Comparison of ENCODE assay signal across 1 cellular context in the genomic region with DNA sequence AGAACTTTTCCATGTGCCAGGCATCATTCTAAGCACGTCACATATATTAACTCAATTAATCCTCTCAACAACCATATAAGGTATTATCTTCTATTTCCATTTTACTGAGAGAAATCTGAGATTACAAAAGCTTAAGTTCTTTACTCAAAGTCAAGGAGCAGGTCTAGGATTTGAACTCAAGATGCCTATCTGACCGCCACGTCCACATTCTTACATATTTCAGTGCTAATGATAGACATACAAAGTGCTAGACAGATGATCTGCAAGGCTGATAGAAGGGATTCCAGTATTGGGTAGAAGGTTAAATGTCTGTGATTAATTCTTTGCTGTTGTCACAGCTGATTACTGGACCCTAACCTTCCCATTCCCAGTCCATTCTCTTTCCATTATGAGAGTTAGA.
TF ChIP-seq lines count a peak whose summit lies in the region.

No MANE protein-coding gene starts in this region.

TF ChIP-seq in GM12878, 131 proteins besides CTCF, POLR2A, EP300 and RAD21:
- no peak for TF ChIP-seq NFIC (IDR thresholded peaks at IDR 0.05; ENCODE audit: low read depth, low read length)
- TF ChIP-seq, protein P1, sequence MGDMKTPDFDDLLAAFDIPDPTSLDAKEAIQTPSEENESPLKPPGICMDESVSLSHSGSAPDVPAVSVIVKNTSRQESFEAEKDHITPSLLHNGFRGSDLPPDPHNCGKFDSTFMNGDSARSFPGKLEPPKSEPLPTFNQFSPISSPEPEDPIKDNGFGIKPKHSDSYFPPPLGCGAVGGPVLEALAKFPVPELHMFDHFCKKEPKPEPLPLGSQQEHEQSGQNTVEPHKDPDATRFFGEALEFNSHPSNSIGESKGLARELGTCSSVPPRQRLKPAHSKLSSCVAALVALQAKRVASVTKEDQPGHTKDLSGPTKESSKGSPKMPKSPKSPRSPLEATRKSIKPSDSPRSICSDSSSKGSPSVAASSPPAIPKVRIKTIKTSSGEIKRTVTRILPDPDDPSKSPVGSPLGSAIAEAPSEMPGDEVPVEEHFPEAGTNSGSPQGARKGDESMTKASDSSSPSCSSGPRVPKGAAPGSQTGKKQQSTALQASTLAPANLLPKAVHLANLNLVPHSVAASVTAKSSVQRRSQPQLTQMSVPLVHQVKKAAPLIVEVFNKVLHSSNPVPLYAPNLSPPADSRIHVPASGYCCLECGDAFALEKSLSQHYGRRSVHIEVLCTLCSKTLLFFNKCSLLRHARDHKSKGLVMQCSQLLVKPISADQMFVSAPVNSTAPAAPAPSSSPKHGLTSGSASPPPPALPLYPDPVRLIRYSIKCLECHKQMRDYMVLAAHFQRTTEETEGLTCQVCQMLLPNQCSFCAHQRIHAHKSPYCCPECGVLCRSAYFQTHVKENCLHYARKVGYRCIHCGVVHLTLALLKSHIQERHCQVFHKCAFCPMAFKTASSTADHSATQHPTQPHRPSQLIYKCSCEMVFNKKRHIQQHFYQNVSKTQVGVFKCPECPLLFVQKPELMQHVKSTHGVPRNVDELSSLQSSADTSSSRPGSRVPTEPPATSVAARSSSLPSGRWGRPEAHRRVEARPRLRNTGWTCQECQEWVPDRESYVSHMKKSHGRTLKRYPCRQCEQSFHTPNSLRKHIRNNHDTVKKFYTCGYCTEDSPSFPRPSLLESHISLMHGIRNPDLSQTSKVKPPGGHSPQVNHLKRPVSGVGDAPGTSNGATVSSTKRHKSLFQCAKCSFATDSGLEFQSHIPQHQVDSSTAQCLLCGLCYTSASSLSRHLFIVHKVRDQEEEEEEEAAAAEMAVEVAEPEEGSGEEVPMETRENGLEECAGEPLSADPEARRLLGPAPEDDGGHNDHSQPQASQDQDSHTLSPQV (IDR thresholded peaks at IDR 0.05), result no peak
- TF ChIP-seq, protein P2, sequence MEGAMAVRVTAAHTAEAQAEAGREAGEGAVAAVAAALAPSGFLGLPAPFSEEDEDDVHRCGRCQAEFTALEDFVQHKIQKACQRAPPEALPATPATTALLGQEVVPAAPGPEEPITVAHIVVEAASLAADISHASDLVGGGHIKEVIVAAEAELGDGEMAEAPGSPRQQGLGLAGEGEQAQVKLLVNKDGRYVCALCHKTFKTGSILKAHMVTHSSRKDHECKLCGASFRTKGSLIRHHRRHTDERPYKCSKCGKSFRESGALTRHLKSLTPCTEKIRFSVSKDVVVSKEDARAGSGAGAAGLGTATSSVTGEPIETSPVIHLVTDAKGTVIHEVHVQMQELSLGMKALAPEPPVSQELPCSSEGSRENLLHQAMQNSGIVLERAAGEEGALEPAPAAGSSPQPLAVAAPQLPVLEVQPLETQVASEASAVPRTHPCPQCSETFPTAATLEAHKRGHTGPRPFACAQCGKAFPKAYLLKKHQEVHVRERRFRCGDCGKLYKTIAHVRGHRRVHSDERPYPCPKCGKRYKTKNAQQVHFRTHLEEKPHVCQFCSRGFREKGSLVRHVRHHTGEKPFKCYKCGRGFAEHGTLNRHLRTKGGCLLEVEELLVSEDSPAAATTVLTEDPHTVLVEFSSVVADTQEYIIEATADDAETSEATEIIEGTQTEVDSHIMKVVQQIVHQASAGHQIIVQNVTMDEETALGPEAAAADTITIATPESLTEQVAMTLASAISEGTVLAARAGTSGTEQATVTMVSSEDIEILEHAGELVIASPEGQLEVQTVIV (IDR thresholded peaks at IDR 0.05; ENCODE audit: borderline replicate concordance, partially characterized antibody), result no peak
- TF ChIP-seq GATAD2B (conservative IDR thresholded peaks at IDR 0.05; ENCODE audit: low read depth), result no peak
- no peak for TF ChIP-seq CREB1 (IDR thresholded peaks at IDR 0.05; ENCODE audit: low read depth)
- TF ChIP-seq, protein P3, sequence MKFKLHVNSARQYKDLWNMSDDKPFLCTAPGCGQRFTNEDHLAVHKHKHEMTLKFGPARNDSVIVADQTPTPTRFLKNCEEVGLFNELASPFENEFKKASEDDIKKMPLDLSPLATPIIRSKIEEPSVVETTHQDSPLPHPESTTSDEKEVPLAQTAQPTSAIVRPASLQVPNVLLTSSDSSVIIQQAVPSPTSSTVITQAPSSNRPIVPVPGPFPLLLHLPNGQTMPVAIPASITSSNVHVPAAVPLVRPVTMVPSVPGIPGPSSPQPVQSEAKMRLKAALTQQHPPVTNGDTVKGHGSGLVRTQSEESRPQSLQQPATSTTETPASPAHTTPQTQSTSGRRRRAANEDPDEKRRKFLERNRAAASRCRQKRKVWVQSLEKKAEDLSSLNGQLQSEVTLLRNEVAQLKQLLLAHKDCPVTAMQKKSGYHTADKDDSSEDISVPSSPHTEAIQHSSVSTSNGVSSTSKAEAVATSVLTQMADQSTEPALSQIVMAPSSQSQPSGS (IDR thresholded peaks at IDR 0.05; ENCODE audit: low read length), result no peak
- TF ChIP-seq SMC3 (IDR thresholded peaks at IDR 0.05; ENCODE audit: borderline replicate concordance, low read length), result no peak
- TF ChIP-seq SMARCA5 (IDR thresholded peaks at IDR 0.05), result no peak
- TF ChIP-seq ASH2L (IDR thresholded peaks at IDR 0.05; ENCODE audit: borderline replicate concordance, low read depth), result no peak
- TF ChIP-seq MXI1 (IDR thresholded peaks at IDR 0.05; ENCODE audit: low read depth, low read length), result no peak
- TF ChIP-seq ATF7 (IDR thresholded peaks at IDR 0.05; ENCODE audit: low read depth), result no peak
- no peak for TF ChIP-seq POLR2AphosphoS5 (IDR thresholded peaks at IDR 0.05; ENCODE audit: low read length)
- no peak for TF ChIP-seq HDGF (IDR thresholded peaks at IDR 0.05)
- TF ChIP-seq ZNF274 (IDR thresholded peaks at IDR 0.05; ENCODE audit: insufficient read depth, insufficient read length), result no peak
- TF ChIP-seq NR2C2 (IDR thresholded peaks at IDR 0.05; ENCODE audit: borderline replicate concordance, control insufficient read depth, insufficient read length, low read depth), result no peak
- no peak for TF ChIP-seq KAT2A (conservative IDR thresholded peaks at IDR 0.05; ENCODE audit: control insufficient read depth, low read depth, low read length)
